ENCODE assay signal across 38 cellular contexts in genomic region chr9:38373679-38374078, GRCh38. TPM values are rescaled to one million over a fixed set of nuclear protein-coding genes. Genes with fewer than 3 reads are reported as not detected.
"Had no signal": no experiment of that assay in that cellular context is flagged by ENCODE, and none has a peak within 500 bp of the region (broad histone marks: within the 10 kb centered on the region; RNA-seq: fewer than 3 reads in every experiment).

No MANE protein-coding gene starts in this region.

- ATAC-seq: activated T-cell treated with anti-CD3 and anti-CD28 coated beads, Interleukin-2, amount 50 U/mL, for 4 hours; body of pancreas; PC-3 had no signal

- H3K36me3 Mint-ChIP-seq: activated CD4-positive, alpha-beta memory T cell treated with anti-CD3 and anti-CD28 coated beads for 36 hours; activated naive CD4-positive, alpha-beta T cell treated with anti-CD3 and anti-CD28 coated beads, Interleukin-2, amount 50 U/mL, for 24 hours had no signal

- H3K36me3 ChIP-seq: adrenal gland, breast epithelium, Peyer's patch had no signal

- H3K4me1 ChIP-seq: adrenal gland, body of pancreas, breast epithelium, Peyer's patch had no signal

- H3K9me3 Mint-ChIP-seq: activated B cell treated with CpG ODN at 0.5 μM for 24 hours; activated CD4-positive, alpha-beta memory T cell treated with anti-CD3 and anti-CD28 coated beads for 36 hours; activated naive CD4-positive, alpha-beta T cell treated with anti-CD3 and anti-CD28 coated beads, Interleukin-2, amount 50 U/mL, for 24 hours; activated T-cell treated with anti-CD3 and anti-CD28 coated beads, Interleukin-2, amount 50 U/mL, for 4 hours; activated T-helper 1 cell treated with anti-CD3 and anti-CD28 coated beads, Interleukin-12 subunit alpha, Interleukin-12 subunit beta, Interleukin-2, Interleukin-4 antibody, amounts not matched to agents 30 ng/mL and 10 ng/mL and 1 ng/mL, durations not matched to agents 14 hours and 24 hours and 36 hours had no signal

- H3K27ac ChIP-seq: adrenal gland, body of pancreas, breast epithelium, RWPE1, VCaP had no signal

- H3K4me3 ChIP-seq: adrenal gland, body of pancreas, breast epithelium, Peyer's patch had no signal

- H3K27ac Mint-ChIP-seq: activated B cell treated with CpG ODN at 0.5 μM for 24 hours; activated CD4-positive, alpha-beta memory T cell treated with anti-CD3 and anti-CD28 coated beads for 36 hours; activated naive CD4-positive, alpha-beta T cell treated with anti-CD3 and anti-CD28 coated beads, Interleukin-2, amount 50 U/mL, for 24 hours; activated T-helper 1 cell treated with anti-CD3 and anti-CD28 coated beads, Interleukin-12 subunit alpha, Interleukin-12 subunit beta, Interleukin-2, Interleukin-4 antibody, amounts not matched to agents 30 ng/mL and 10 ng/mL and 1 ng/mL, durations not matched to agents 14 hours and 24 hours and 36 hours had no signal

- FAIRE-seq: astrocyte had no signal

- H3K27me3 ChIP-seq: adrenal gland, body of pancreas, breast epithelium, Peyer's patch had no signal

- H3K9me3 ChIP-seq: adrenal gland, body of pancreas, breast epithelium, Peyer's patch had no signal

- H3K4me1 Mint-ChIP-seq: activated B cell treated with CpG ODN at 0.5 μM for 24 hours; activated naive CD4-positive, alpha-beta T cell treated with anti-CD3 and anti-CD28 coated beads, Interleukin-2, amount 50 U/mL, for 24 hours had no signal

- H3K4me3 Mint-ChIP-seq: activated B cell treated with CpG ODN at 0.5 μM for 24 hours; activated CD4-positive, alpha-beta memory T cell treated with anti-CD3 and anti-CD28 coated beads for 36 hours; activated naive CD4-positive, alpha-beta T cell treated with anti-CD3 and anti-CD28 coated beads, Interleukin-2, amount 50 U/mL, for 24 hours; activated T-cell treated with anti-CD3 and anti-CD28 coated beads, Interleukin-2, amount 50 U/mL, for 4 hours; activated T-helper 1 cell treated with anti-CD3 and anti-CD28 coated beads, Interleukin-12 subunit alpha, Interleukin-12 subunit beta, Interleukin-2, Interleukin-4 antibody, amounts not matched to agents 30 ng/mL and 10 ng/mL and 1 ng/mL, durations not matched to agents 14 hours and 24 hours and 36 hours had no signal

- DNase-seq: activated B cell treated with CpG ODN at 0.5 μM for 24 hours; activated CD4-positive, alpha-beta memory T cell treated with anti-CD3 and anti-CD28 coated beads for 36 hours; activated CD4-positive, alpha-beta T cell treated with anti-CD3 and anti-CD28 coated beads for 4 hours; activated CD4-positive, alpha-beta T cell treated with anti-CD3 and anti-CD28 coated beads, Interleukin-2, amount 50 U/mL, for 1 hour; activated CD4-positive, CD25-positive, alpha-beta regulatory T cell treated with anti-CD3 and anti-CD28 coated beads, Interleukin-2, amount 50 U/mL, for 72 hours; activated CD8-positive, alpha-beta memory T cell treated with anti-CD3 and anti-CD28 coated beads, Interleukin-2, amount 50 U/mL, for 4 hours; activated gamma-delta T cell; activated naive CD4-positive, alpha-beta T cell treated with Interleukin-2 at 50 U/mL for 16 hours; activated T-cell treated with anti-CD3 and anti-CD28 coated beads for 4 hours; activated T-cell treated with anti-CD3 and anti-CD28 coated beads, Interleukin-2, amount 50 U/mL, for 4 hours; body of pancreas; Karpas-422; NCI-H1048; NCI-H1105 treated with DMSO at 0.1 percent for 48 hours; NCI-H1436; NCI-H1694; NCI-H1930; NCI-H2081 treated with DMSO at 0.1 percent for 48 hours; NCI-H226; NCI-H446 treated with DMSO at 0.1 percent for 48 hours; NCI-H524; NCI-H69; NCI-H82; PC-3; Peyer's patch; Right ventricle myocardium superior; SW 1271; T-helper 1 cell; T-helper 2 cell; T-helper 9 cell had no signal

RNA-seq across cellular contexts. Expression of gene IGFBPL1, which starts 50.6 kb away (rescaled TPM):
- total RNA-seq: activated B cell treated with CpG ODN at 0.5 μM for 24 hours; activated CD4-positive, alpha-beta memory T cell treated with anti-CD3 and anti-CD28 coated beads for 36 hours; activated T-helper 1 cell treated with anti-CD3 and anti-CD28 coated beads, Interleukin-12 subunit alpha, Interleukin-12 subunit beta, Interleukin-2, Interleukin-4 antibody, amounts not matched to agents 30 ng/mL and 10 ng/mL and 1 ng/mL, durations not matched to agents 14 hours and 24 hours and 36 hours; breast epithelium; MCF 10A; Right ventricle myocardium superior had no signal
